ENCODE assay signal across 8 cellular contexts in genomic region chr1:228140724-228141081, GRCh38. TPM values are rescaled to one million over a fixed set of nuclear protein-coding genes. Genes with fewer than 3 reads are reported as not detected.
A peak's percentile ranks its signal among the peaks of the same experiment; 100 is the strongest.
DNase-seq lines count a peak whose midpoint lies in the region; ATAC-seq and TF ChIP-seq lines count a peak whose summit lies in the region.

No MANE protein-coding gene starts in this region.

- no peaks in the 10 kb centered on the region for H3K36me3 ChIP-seq in ES-I3 (ENCODE audit: insufficient read depth, low read length)
- peaks cover 0 to 17% (median 11%) of the 10 kb centered on the region in 4 donors for H3K36me3 ChIP-seq in esophagus muscularis mucosa

- H3K27ac Mint-ChIP-seq in progenitor cell of endocrine pancreas: peak overlapping the region; percentile 92

- no peak for TF ChIP-seq POLR2A in esophagus muscularis mucosa (IDR thresholded peaks at IDR 0.05; ENCODE audit: low read depth)
- TF ChIP-seq POLR2A in GM18505 (IDR thresholded peaks at IDR 0.05; ENCODE audit: borderline replicate concordance, extremely low read depth, insufficient read depth, insufficient read length): no peak

- no peak for ATAC-seq in HG03439 (IDR thresholded peaks at IDR 0.05; ENCODE audit: unreplicated experiment)
- no peak for ATAC-seq in GM18505 (IDR thresholded peaks at IDR 0.05; ENCODE audit: unreplicated experiment)

- CTCF ChIA-PET in RWPE1 (lab: Yijun Ruan, JAX): interaction anchor here (0.6 to 0.9 kb wide), 4 partner anchors 8 to 373 kb away, joined by 3 to 4 read pairs (median 3); partner anchors contain the start of gene IBA57

- H3K27me3 ChIP-seq in esophagus muscularis mucosa: no peaks in the 10 kb centered on the region

- peak overlapping the region; percentile 90 for H3K4me3 Mint-ChIP-seq in progenitor cell of endocrine pancreas (ENCODE audit: low read depth)

- peak overlapping the region; percentile 70 for H3K9ac ChIP-seq in ES-I3 (ENCODE audit: low read depth, low read length)

- no peaks in the 10 kb centered on the region for H3K36me3 Mint-ChIP-seq in progenitor cell of endocrine pancreas (ENCODE audit: insufficient read depth)

- 2% methylated on average over 17 of the region's 20 CpGs for WGBS in esophagus muscularis mucosa

- POLR2A ChIA-PET in RWPE1 (lab: Yijun Ruan, JAX; ENCODE audit: low non-redundant PET): interaction anchor here (0.6 to 1.1 kb wide), 4 partner anchors 20 to 26 kb away, joined by 3 to 5 read pairs (median 3); no protein-coding TSS in a partner anchor

- H3K9me3 Mint-ChIP-seq in progenitor cell of endocrine pancreas (ENCODE audit: low read depth): no peaks in the 10 kb centered on the region

- H3K4me1 ChIP-seq in ES-I3 (ENCODE audit: insufficient read depth, low read length) (no peaks in the 10 kb centered on the region), esophagus muscularis mucosa (peaks cover 42 to 58% (median 56%) of the 10 kb centered on the region in 4 donors)

- intact Hi-C loops in esophagus muscularis mucosa (cut with DNase I): no loop called here

- peaks cover 5% of the 10 kb centered on the region for H3K4me1 Mint-ChIP-seq in progenitor cell of endocrine pancreas (ENCODE audit: low read depth)

- H3K9me3 ChIP-seq in ES-I3 (ENCODE audit: control insufficient read depth, insufficient read depth, low read length) (no peaks in the 10 kb centered on the region), esophagus muscularis mucosa (no peaks in the 10 kb centered on the region)

- no peak for TF ChIP-seq EP300 in esophagus muscularis mucosa (IDR thresholded peaks at IDR 0.05)

- peak overlapping the region; percentile 81 to 96 (median 94) for H3K4me3 ChIP-seq in esophagus muscularis mucosa

- TF ChIP-seq CTCF in RWPE1 (conservative IDR thresholded peaks at IDR 0.05; ENCODE audit: low read depth) (no peak), esophagus muscularis mucosa (IDR thresholded peaks at IDR 0.05) (no peak), progenitor cell of endocrine pancreas (IDR thresholded peaks at IDR 0.05; ENCODE audit: unreplicated experiment) (no peak)

- H3K27me3 Mint-ChIP-seq in progenitor cell of endocrine pancreas: peaks cover 21% of the 10 kb centered on the region

- DNase-seq in RWPE1 (ENCODE audit: low spot score) (no peak), esophagus muscularis mucosa (ENCODE audit: extremely low spot score) (no peak), progenitor cell of endocrine pancreas (ENCODE audit: low spot score, unreplicated experiment) (no peak), glomerular visceral epithelial cell (ENCODE audit: extremely low spot score) (no peak), epidermal melanocyte (ENCODE audit: insufficient read length, low spot score) (no peak)

- H3K27ac ChIP-seq in RWPE1: peak overlapping the region; percentile 100
- peak overlapping the region; percentile 94 to 99 (median 98) for H3K27ac ChIP-seq in esophagus muscularis mucosa (replicated peaks in 1 of 4)

RNA-seq across cellular contexts. Expression of gene GUK1, which starts 0.6 kb away (rescaled TPM):
- total RNA-seq in esophagus muscularis mucosa: 100 to 1,000 TPM; 292 to 354 (median 305) TPM
- total RNA-seq in progenitor cell of endocrine pancreas: 96.3 and 101 TPM in 2 replicates

RNA-seq across cellular contexts. Expression of gene GJC2, which starts 9.0 kb away (rescaled TPM):
- total RNA-seq in esophagus muscularis mucosa (10 to 100 TPM in 1 of 4 donors, 1 to 10 TPM in 3; 6.0 to 11.3 (median 7.8) TPM), progenitor cell of endocrine pancreas (1.7 and 2.1 TPM in 2 replicates)

RNA-seq across cellular contexts. Expression of gene IBA57, which starts 24.9 kb away (rescaled TPM):
- total RNA-seq in esophagus muscularis mucosa (10 to 100 TPM in 1 of 4 donors, 1 to 10 TPM in 3; 3.7 to 11.8 (median 6.6) TPM), progenitor cell of endocrine pancreas (9.7 and 11.2 TPM in 2 replicates)

RNA-seq across cellular contexts. Expression of gene MRPL55, which starts 31.6 kb away (rescaled TPM):
- total RNA-seq in esophagus muscularis mucosa: 10 to 100 TPM; 52.3 to 64.9 (median 60.1) TPM
- 50.3 and 52.3 TPM in 2 replicates for total RNA-seq in progenitor cell of endocrine pancreas

RNA-seq across cellular contexts. Expression of gene C1orf35, which starts 37.6 kb away (rescaled TPM):
- total RNA-seq in esophagus muscularis mucosa: 10 to 100 TPM; 11.2 to 24.3 (median 11.9) TPM
- 20.2 and 22.4 TPM in 2 replicates for total RNA-seq in progenitor cell of endocrine pancreas
